14 cellular contexts compared by ENCODE assay signal in genomic region chr6:75108333-75108974, GRCh38.
DNase-seq lines count a peak whose midpoint lies in the region; ATAC-seq and TF ChIP-seq lines count a peak whose summit lies in the region.
"Had no signal": no experiment of that assay in that cellular context is flagged by ENCODE, and none has a peak within 500 bp of the region (broad histone marks: within the 10 kb centered on the region; RNA-seq: fewer than 3 reads in every experiment).

No MANE protein-coding gene starts in this region.

- TF ChIP-seq POLR2A in esophagus squamous epithelium (IDR thresholded peaks at IDR 0.05), result no peak

- intact Hi-C loops in esophagus squamous epithelium (cut with DNase I), result no loop called here
- intact Hi-C loops in sciatic nerve (cut with DNase I), result no loop called here
- intact Hi-C loops in tibial artery (cut with DNase I; ENCODE audit: low total_unique reads), result no loop called here

- peaks cover 94% of the 10 kb centered on the region for H3K36me3 ChIP-seq in adipocyte (ENCODE audit: control insufficient read depth, insufficient read depth, low read length, severe bottlenecking)
- peaks cover 0 to 3% (median 0%) of the 10 kb centered on the region in 3 donors for H3K36me3 ChIP-seq in esophagus squamous epithelium
- peaks cover 0 to 14% (median 5%) of the 10 kb centered on the region in 3 donors for H3K36me3 ChIP-seq in tibial artery
- H3K36me3 ChIP-seq: BLaER1 had no signal

- ATAC-seq in sciatic nerve, result peak; percentile 52
- no peak for ATAC-seq in GM21619 (IDR thresholded peaks at IDR 0.05; ENCODE audit: unreplicated experiment)

- H3K4me1 ChIP-seq in adipocyte (ENCODE audit: control insufficient read depth, insufficient read depth, low read length), result peaks cover 40% of the 10 kb centered on the region
- no peaks in the 10 kb centered on the region for H3K4me1 ChIP-seq in esophagus squamous epithelium
- peaks cover 0 to 41% (median 9%) of the 10 kb centered on the region in 4 donors for H3K4me1 ChIP-seq in tibial artery
- H3K4me1 ChIP-seq: BLaER1 had no signal

- H3K9me3 ChIP-seq in adipocyte (ENCODE audit: control insufficient read depth, low read length) (no peaks in the 10 kb centered on the region), esophagus squamous epithelium (no peaks in the 10 kb centered on the region), tibial artery (no peaks in the 10 kb centered on the region)
- H3K9me3 ChIP-seq: BLaER1 had no signal

- peak overlapping the region in 3 of 4 donors; percentile 8 to 68 (median 10) for H3K27ac ChIP-seq in esophagus squamous epithelium
- peak overlapping the region; percentile 46 for H3K27ac ChIP-seq in tibial artery
- H3K27ac ChIP-seq: BLaER1 had no signal

- 67 to 80% methylated on average over 2 of the region's 2 CpGs for WGBS in esophagus squamous epithelium, 2 donors

- H3K4me3 ChIP-seq in adipocyte (ENCODE audit: low read length) (peak overlapping the region; percentile 30), esophagus squamous epithelium (no peak overlapping the region), tibial artery (no peak overlapping the region)
- H3K4me3 ChIP-seq: BLaER1 had no signal

- no peak for TF ChIP-seq CTCF in esophagus squamous epithelium (IDR thresholded peaks at IDR 0.05)
- no peak for TF ChIP-seq CTCF in tibial artery (IDR thresholded peaks at IDR 0.05)

- H3K9ac ChIP-seq in adipocyte (ENCODE audit: low read length), result peak overlapping the region; percentile 57
- H3K9ac ChIP-seq: BLaER1 had no signal

- no peaks in the 10 kb centered on the region for H3K27me3 ChIP-seq in adipocyte (replicated peaks; ENCODE audit: control insufficient read depth, insufficient read depth, low read length)
- H3K27me3 ChIP-seq in esophagus squamous epithelium, result no peaks in the 10 kb centered on the region
- H3K27me3 ChIP-seq in tibial artery, result no peaks in the 10 kb centered on the region
- H3K27me3 ChIP-seq: BLaER1 had no signal

- no peak for DNase-seq in adipocyte (ENCODE audit: low read depth)
- no peak for DNase-seq in esophagus squamous epithelium (lab: John Stamatoyannopoulos, UW)
- no peak for DNase-seq in sciatic nerve (ENCODE audit: low spot score)
- DNase-seq in tibial artery, result no peak
- DNase-seq in amniotic stem cell (lab: John Stamatoyannopoulos, UW), result no peak
- no peak for DNase-seq in DMS153 treated with DMSO at 0.1 percent for 48 hours (lab: John Stamatoyannopoulos, UW; ENCODE audit: unreplicated experiment)
- DNase-seq: 8988T; CD4-positive, alpha-beta memory T cell; DMS153; DMS79 treated with DMSO at 0.1 percent for 48 hours; GF-D8; H9 had no signal
